Comparison of ENCODE assay signal across 1 cellular context in genomic region chr16:70747703-70748631, GRCh38.
TF ChIP-seq lines count a peak whose summit lies in the region.

No MANE protein-coding gene starts in this region.

TF ChIP-seq in H1, 55 proteins besides CTCF, POLR2A, EP300 and RAD21 (continued from another document):
- TF ChIP-seq CHD7 (IDR thresholded peaks at IDR 0.05; ENCODE audit: insufficient replicate concordance, low read length) (no peak), TCF12 (IDR thresholded peaks at IDR 0.05; ENCODE audit: low read depth, low read length) (no peak), TBP (IDR thresholded peaks at IDR 0.05; ENCODE audit: low read depth, low read length) (no peak), MAFK (IDR thresholded peaks at IDR 0.05; ENCODE audit: low read depth, low read length) (no peak), SIX5 (IDR thresholded peaks at IDR 0.05; ENCODE audit: low read depth, low read length) (no peak), SAP30 (IDR thresholded peaks at IDR 0.05; ENCODE audit: insufficient read depth, insufficient replicate concordance, low read length) (no peak), SUZ12 (IDR thresholded peaks at IDR 0.05; ENCODE audit: low read length) (no peak), SRF (IDR thresholded peaks at IDR 0.05; ENCODE audit: low read depth, low read length) (no peak), FOSL1 (IDR thresholded peaks at IDR 0.05; ENCODE audit: insufficient read depth, low read depth, low read length) (no peak), JUN (IDR thresholded peaks at IDR 0.05; ENCODE audit: low read depth, low read length) (no peak), CEBPB (IDR thresholded peaks at IDR 0.05; ENCODE audit: low read depth, low read length) (no peak), BCL11A (IDR thresholded peaks at IDR 0.05; ENCODE audit: low read depth in 2 of 2, low read length in 2 of 2) (no peak), RBBP5 (IDR thresholded peaks at IDR 0.05; ENCODE audit: borderline replicate concordance, low read depth, low read length) (no peak), YY1 (IDR thresholded peaks at IDR 0.05; ENCODE audit: low read depth, low read length) (no peak), HDAC2 (IDR thresholded peaks at IDR 0.05; ENCODE audit: borderline replicate concordance in 1 of 2, low read depth in 2 of 2, low read length in 2 of 2) (no peak), RXRA (IDR thresholded peaks at IDR 0.05; ENCODE audit: insufficient read depth, low read depth, low read length) (no peak), BACH1 (IDR thresholded peaks at IDR 0.05; ENCODE audit: low read length) (no peak)
TF ChIP-seq in H1: peak in this region for 0.
